ENCODE assay signal across 21 cellular contexts in the genomic region with DNA sequence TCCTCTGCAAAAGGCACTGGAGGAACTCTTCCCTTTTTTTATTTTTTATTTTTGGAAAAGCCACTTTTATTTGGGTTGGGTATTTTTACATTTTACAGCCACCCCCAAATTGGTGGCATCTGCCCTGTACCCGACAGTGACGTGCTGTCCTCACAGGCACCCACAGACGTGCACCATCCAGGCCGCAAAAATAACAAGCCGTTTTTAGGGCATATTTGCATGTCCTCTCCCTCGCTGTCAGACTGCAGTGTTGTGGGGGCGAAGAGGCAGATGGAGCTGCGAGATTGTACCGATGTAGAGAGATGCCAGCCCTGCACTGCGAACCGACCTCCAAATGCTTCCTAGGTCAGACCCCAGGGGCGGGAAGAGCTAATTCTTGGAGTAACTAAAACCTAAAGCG. TPM values are rescaled to one million over a fixed set of nuclear protein-coding genes. Genes with fewer than 3 reads are reported as not detected.
A peak's percentile ranks its signal among the peaks of the same experiment; 100 is the strongest.
DNase-seq lines count a peak whose midpoint lies in the region; ATAC-seq and TF ChIP-seq lines count a peak whose summit lies in the region.
"Had no signal": no experiment of that assay in that cellular context is flagged by ENCODE, and none has a peak within 500 bp of the region (broad histone marks: within the 10 kb centered on the region; RNA-seq: fewer than 3 reads in every experiment).

No MANE protein-coding gene starts in this region.

- no peaks in the 10 kb centered on the region for H3K27me3 ChIP-seq in ascending aorta
- H3K27me3 ChIP-seq: BE2C, gastrocnemius medialis had no signal

- no peaks in the 10 kb centered on the region for H3K9me3 ChIP-seq in ascending aorta
- H3K9me3 ChIP-seq: BE2C, gastrocnemius medialis, lower lobe of right lung had no signal

- no peak overlapping the region for H3K27ac ChIP-seq in ascending aorta
- H3K27ac ChIP-seq: parathyroid adenoma had no signal

- peak; percentile 78 to 83 for DNase-seq in NCI-H526 (lab: John Stamatoyannopoulos, UW)
- peak in 27 of 42 donors; percentile 26 to 85 (median 58) for DNase-seq in head of caudate nucleus
- no peak for DNase-seq in UCSD-AML1 (lab: John Stamatoyannopoulos, UW; ENCODE audit: unreplicated experiment)
- DNase-seq in hepatic stellate cell (ENCODE audit: low spot score), result no peak
- DNase-seq in ascending aorta (ENCODE audit: low spot score in 2 of 2), result no peak
- DNase-seq: activated CD4-positive, alpha-beta T cell treated with anti-CD3 and anti-CD28 coated beads, Interleukin-2, amount 10 ng/mL, durations not matched to agents 7 days and 5 days; activated naive CD4-positive, alpha-beta T cell treated with anti-CD3 and anti-CD28 coated beads for 36 hours; activated T-cell treated with anti-CD3 and anti-CD28 coated beads for 4 hours; aorta; BE2C; gastrocnemius medialis; KG1; lower lobe of right lung; naive B cell; NCI-H1092 treated with DMSO at 0.1 percent for 48 hours; NCI-H2171; NCI-H82; small intestine had no signal

- H3K4me3 ChIP-seq in ascending aorta, result no peak overlapping the region
- H3K4me3 ChIP-seq: gastrocnemius medialis, lower lobe of right lung had no signal

- intact Hi-C loops in head of caudate nucleus (cut with DNase I) (no loop called here), ascending aorta (cut with DNase I) (no loop called here)

- H3K36me3 ChIP-seq in ascending aorta, result peaks cover 7 to 27% of the 10 kb centered on the region in 2 donors
- H3K36me3 ChIP-seq: BE2C had no signal

- H3K4me1 ChIP-seq in ascending aorta, result peaks cover 6 to 23% of the 10 kb centered on the region in 2 donors
- H3K4me1 ChIP-seq: BE2C had no signal

- TF ChIP-seq CTCF in ascending aorta (IDR thresholded peaks at IDR 0.05), result no peak

- ATAC-seq in GM21576 (IDR thresholded peaks at IDR 0.05; ENCODE audit: unreplicated experiment) (peak; percentile 51), HG03469 (IDR thresholded peaks at IDR 0.05; ENCODE audit: unreplicated experiment) (no peak)
- ATAC-seq: gastrocnemius medialis had no signal

RNA-seq across cellular contexts. Expression of gene JDP2, which starts 12.2 kb away (rescaled TPM):
- 213 TPM for total RNA-seq in ascending aorta

Comparison
In these comparisons a context has a peak if more than half of its experiments do, and no peak if none do; other contexts are left out.
1. DNase-seq: peak in NCI-H526 (2 of 2) and head of caudate nucleus (27 of 42); none in UCSD-AML1 (single experiment), hepatic stellate cell (single experiment) and ascending aorta (0 of 2).